ENCODE assay signal across 8 cellular contexts in genomic region chr17:63600569-63601438, GRCh38. TPM values are rescaled to one million over a fixed set of nuclear protein-coding genes. Genes with fewer than 3 reads are reported as not detected.
DNase-seq lines count a peak whose midpoint lies in the region; ATAC-seq, FAIRE-seq and TF ChIP-seq lines count a peak whose summit lies in the region.

TACO1 (plus strand) TSS chr17:63600895; CDS start chr17:63601084, 189 bp downstream.

- H3K4me1 ChIP-seq in adipocyte (ENCODE audit: control insufficient read depth, insufficient read depth, low read length) (peaks cover 16% of the 10 kb centered on the region), heart right ventricle (peaks cover 0 to 29% (median 16%) of the 10 kb centered on the region in 9 donors), transverse colon (peaks cover 14 to 25% (median 15%) of the 10 kb centered on the region in 4 donors)

- no peaks in the 10 kb centered on the region for H3K27me3 Mint-ChIP-seq in T-cell

- peaks cover 13% of the 10 kb centered on the region for H3K36me3 Mint-ChIP-seq in T-cell

- H3K4me3 ChIP-seq in adipocyte (ENCODE audit: low read length) (peak within 1 kb of the TSS; percentile 87), heart right ventricle (peak within 1 kb of the TSS; percentile 73 to 100 (median 96)), transverse colon (peak within 1 kb of the TSS; percentile 70 to 74 (median 72))

- H3K4me1 Mint-ChIP-seq in T-cell = peaks cover 35 to 51% (median 44%) of the 10 kb centered on the region in 3 donors

- peak within 1 kb of the TSS; percentile 95 to 96 for H3K27ac Mint-ChIP-seq in T-cell

- H3K36me3 ChIP-seq in adipocyte (ENCODE audit: control insufficient read depth, insufficient read depth, low read length, severe bottlenecking) (peaks cover 17% of the 10 kb centered on the region), heart right ventricle (peaks cover 0 to 34% (median 15%) of the 10 kb centered on the region in 9 donors), transverse colon (peaks cover 0 to 11% (median 4%) of the 10 kb centered on the region in 4 donors)

- POLR2A ChIA-PET in T-cell (lab: Charles Lee) = no interaction called here

- CTCF ChIA-PET in T-cell (lab: Charles Lee) = interaction anchor here (0.5 to 1.8 kb wide), 5 partner anchors 11 to 600 kb away, joined by 3 to 10 read pairs (median 4); partner anchors contain the start of gene MAP3K3 (in 1 of the 2)

- FAIRE-seq in GM12891 (lab: Jason Lieb, UNC) = peak; percentile 74

- H3K9ac ChIP-seq in adipocyte (ENCODE audit: low read length) = peak within 1 kb of the TSS; percentile 92

- TF ChIP-seq POLR2A in GM12891 (IDR thresholded peaks at IDR 0.05; ENCODE audit: low read depth, low read length) (peak; percentile 74; the same call in 1 of the 2 replicates), transverse colon (IDR thresholded peaks at IDR 0.05) (peak; percentile 76)

- intact Hi-C loops in heart right ventricle (cut with DNase I) (loop anchor here in 1 of 10 donors (10.0 kb wide), 1 partner anchor 46 kb away; the partner anchor contains the start of gene DCAF7), transverse colon (cut with DNase I; ENCODE audit: low total_unique reads) (no loop called here)

- H3K9me3 Mint-ChIP-seq in T-cell = no peaks in the 10 kb centered on the region

- peak; percentile 90 for ATAC-seq in HG02763 (IDR thresholded peaks at IDR 0.05; ENCODE audit: unreplicated experiment)
- ATAC-seq in T-cell (replicated peaks in 1 of 4) = peak; percentile 88 to 92 (median 89)
- ATAC-seq in heart right ventricle = peak; percentile 94 to 98 (median 97)

- 1% methylated on average over 60 to 61 of the region's 61 CpGs for WGBS in heart right ventricle, 2 donors
- WGBS in transverse colon (ENCODE audit: low coverage in 1 of 2), 2 donors = 1% methylated on average over 38 of the region's 61 CpGs; no CpG with 5 or more reads in 1 of the 2 donors

- H3K27ac ChIP-seq in heart right ventricle (peak within 1 kb of the TSS; percentile 68 to 98 (median 94)), transverse colon (peak within 1 kb of the TSS; percentile 83 to 90 (median 87))

- in situ Hi-C loops in transverse colon (cut with MboI; ENCODE audit: low pct_ligation_motif_present in 1 of 4, low pct_unique_long_range_greater_than_20kb in 1 of 4, low sequenced_read_pairs in 3 of 4) = no loop called here

- peak; percentile 75 for DNase-seq in GM12891 (ENCODE audit: insufficient read length, low spot score)
- peak; percentile 15 for DNase-seq in NCI-H1436 treated with DMSO at 0.1 percent for 48 hours (lab: John Stamatoyannopoulos, UW)
- peak in 33 of 34 experiments; percentile 41 to 80 (median 66) for DNase-seq in T-cell
- DNase-seq in adipocyte (ENCODE audit: low read depth) = peak; percentile 88
- DNase-seq in heart right ventricle = peak; percentile 84 to 85
- peak; percentile 67 for DNase-seq in pons (ENCODE audit: low spot score)
- DNase-seq in transverse colon = peak; percentile 85

- H3K4me3 Mint-ChIP-seq in T-cell = peak within 1 kb of the TSS; percentile 89 to 96 (median 91)

- no peak for TF ChIP-seq CTCF in heart right ventricle (IDR thresholded peaks at IDR 0.05)
- no peak for TF ChIP-seq CTCF in transverse colon (IDR thresholded peaks at IDR 0.05)

- H3K9me3 ChIP-seq in adipocyte (ENCODE audit: control insufficient read depth, low read length) (no peaks in the 10 kb centered on the region), heart right ventricle (no peaks in the 10 kb centered on the region), transverse colon (no peaks in the 10 kb centered on the region)

- no peak for TF ChIP-seq EP300 in transverse colon (IDR thresholded peaks at IDR 0.05; ENCODE audit: low read depth)

- H3K27me3 ChIP-seq in adipocyte (replicated peaks; ENCODE audit: control insufficient read depth, insufficient read depth, low read length) = no peaks in the 10 kb centered on the region
- no peaks in the 10 kb centered on the region for H3K27me3 ChIP-seq in heart right ventricle
- no peaks in the 10 kb centered on the region for H3K27me3 ChIP-seq in transverse colon

TF ChIP-seq in GM12891, 5 proteins besides CTCF, POLR2A, EP300 and RAD21:
- TF ChIP-seq TAF1 (IDR thresholded peaks at IDR 0.05; ENCODE audit: low read depth, low read length) (peak; percentile 85), POU2F2 (IDR thresholded peaks at IDR 0.05; ENCODE audit: low read depth, low read length) (peak; percentile 67; the same call in 1 of the 2 replicates), POLR2AphosphoS5 (IDR thresholded peaks at IDR 0.05; ENCODE audit: low read depth, low read length) (peak; percentile 67), PAX5 (IDR thresholded peaks at IDR 0.05; ENCODE audit: insufficient read depth, low read length, severe bottlenecking) (peak; percentile 67), SPI1 (IDR thresholded peaks at IDR 0.05; ENCODE audit: low read depth, low read length) (no peak)
TF ChIP-seq in GM12891: peak in this region for 4.

RNA-seq across cellular contexts. Expression of gene TACO1, which starts in this region (rescaled TPM):
- 22.5 TPM for polyA plus RNA-seq in GM12891 (2012; ENCODE audit: low read depth, missing spikeins)
- total RNA-seq in T-cell (10 to 100 TPM; 10.9 to 20.5 (median 18.8) TPM), heart right ventricle (10 to 100 TPM; 37.2 to 51.4 (median 45.2) TPM), transverse colon (10 to 100 TPM in 3 of 4 donors, 1 to 10 TPM in 1; 4.6 to 79.7 (median 28.3) TPM)
- 10 to 100 TPM; 33.1 to 52.3 TPM for polyA plus RNA-seq in heart right ventricle

Comparison
In these comparisons a context has a peak if more than half of its experiments do, and no peak if none do; other contexts are left out.
1. Peak in every context shown above with its lines: DNase-seq, ATAC-seq, H3K4me3 ChIP-seq and H3K27ac ChIP-seq.
2. DNase-seq: peak in every context shown above with its lines; median percentile 88 in adipocyte; 85 in transverse colon; 84 in heart right ventricle; 75 in GM12891; 67 in pons; 66 in T-cell; 15 in NCI-H1436 treated with DMSO at 0.1 percent for 48 hours.